In genomic region chr16:1464894-1465566, GRCh38 we compare ENCODE assay signal across 16 cellular contexts. TPM values are rescaled to one million over a fixed set of nuclear protein-coding genes. Genes with fewer than 3 reads are reported as not detected.
DNase-seq lines count a peak whose midpoint lies in the region; ATAC-seq and TF ChIP-seq lines count a peak whose summit lies in the region.
"Had no signal": no experiment of that assay in that cellular context is flagged by ENCODE, and none has a peak within 500 bp of the region (broad histone marks: within the 10 kb centered on the region; RNA-seq: fewer than 3 reads in every experiment).

No MANE protein-coding gene starts in this region.

- peaks cover 87% of the 10 kb centered on the region for H3K36me3 Mint-ChIP-seq in dendritic cell treated with granulocyte-macrophage colony-stimulating factor and Interleukin-4, amounts not matched to agents 40 ng/mL and 50 ng/mL, for 4 days (ENCODE audit: low read depth)
- no peaks in the 10 kb centered on the region for H3K36me3 Mint-ChIP-seq in neural progenitor cell

- peak; percentile 56 for DNase-seq in RWPE2 (ENCODE audit: low spot score)
- no peak for DNase-seq in neural progenitor cell (ENCODE audit: low spot score)
- DNase-seq in pons (ENCODE audit: low spot score) = no peak
- no peak for DNase-seq in glomerular visceral epithelial cell (ENCODE audit: extremely low spot score)
- no peak for DNase-seq in effector CD8-positive, alpha-beta T cell (lab: John Stamatoyannopoulos, UW)
- DNase-seq in DMS114 treated with DMSO at 0.1 percent for 48 hours (lab: John Stamatoyannopoulos, UW; ENCODE audit: unreplicated experiment) = no peak
- DNase-seq: ACHN; BE2C; Calu3; CD8-positive, alpha-beta T cell; DMS 273 treated with DMSO at 0.1 percent for 48 hours; H9 had no signal

- peak overlapping the region in 7 of 11 experiments; percentile 29 to 100 (median 98); a peak in 12 of 22 replicates for H3K27ac ChIP-seq in BLaER1 treated with 17β-estradiol and CSF1 and Interleukin-3, amounts not matched to agents 10 nM and 100 nM
- H3K27ac ChIP-seq in RWPE2 (ENCODE audit: poor library complexity, severe bottlenecking) = no peak overlapping the region
- H3K27ac ChIP-seq in neural progenitor cell = no peak overlapping the region

- intact Hi-C loops in dendritic cell treated with granulocyte-macrophage colony-stimulating factor and Interleukin-4, amounts not matched to agents 40 ng/mL and 50 ng/mL, for 4 days (cut with micrococcal nuclease) = no loop called here

- no peak overlapping the region for H3K4me3 Mint-ChIP-seq in dendritic cell treated with granulocyte-macrophage colony-stimulating factor and Interleukin-4, amounts not matched to agents 40 ng/mL and 50 ng/mL, for 4 days
- peak overlapping the region; percentile 41 for H3K4me3 Mint-ChIP-seq in neural progenitor cell
- H3K4me3 Mint-ChIP-seq: CD8-positive, alpha-beta T cell; H9 had no signal

- peaks cover 43% of the 10 kb centered on the region for H3K4me1 Mint-ChIP-seq in dendritic cell treated with granulocyte-macrophage colony-stimulating factor and Interleukin-4, amounts not matched to agents 40 ng/mL and 50 ng/mL, for 4 days (ENCODE audit: low read depth)
- H3K4me1 Mint-ChIP-seq in neural progenitor cell = peaks cover 4% of the 10 kb centered on the region
- H3K4me1 Mint-ChIP-seq: H9 had no signal

- H4K20me1 ChIP-seq in BLaER1 treated with 17β-estradiol and CSF1 and Interleukin-3, amounts not matched to agents 10 nM and 100 nM = peaks cover 0 to 100% (median 42%) of the 10 kb centered on the region in 11 experiments; a peak in 14 of 22 replicates
- peaks cover 9% of the 10 kb centered on the region for H4K20me1 ChIP-seq in neural progenitor cell (ENCODE audit: low read depth)

- no peaks in the 10 kb centered on the region for H3K27me3 Mint-ChIP-seq in dendritic cell treated with granulocyte-macrophage colony-stimulating factor and Interleukin-4, amounts not matched to agents 40 ng/mL and 50 ng/mL, for 4 days
- H3K27me3 Mint-ChIP-seq in neural progenitor cell (ENCODE audit: insufficient read depth, low read depth) = peaks cover 8% of the 10 kb centered on the region

- H2AFZ ChIP-seq in neural progenitor cell (replicated peaks) = no peak overlapping the region

- H3K4me1 ChIP-seq in BLaER1 treated with 17β-estradiol and CSF1 and Interleukin-3, amounts not matched to agents 10 nM and 100 nM = peaks cover 36 to 61% (median 54%) of the 10 kb centered on the region in 10 experiments
- H3K4me1 ChIP-seq in RWPE2 (ENCODE audit: insufficient read depth, poor library complexity, severe bottlenecking) = no peaks in the 10 kb centered on the region
- H3K4me1 ChIP-seq in neural progenitor cell = no peaks in the 10 kb centered on the region
- H3K4me1 ChIP-seq: BE2C had no signal

- H3K9ac ChIP-seq in BLaER1 treated with 17β-estradiol and CSF1 and Interleukin-3, amounts not matched to agents 10 nM and 100 nM = peak overlapping the region in 7 of 11 experiments; percentile 5 to 99 (median 35); a peak in 8 of 22 replicates
- no peak overlapping the region for H3K9ac ChIP-seq in neural progenitor cell

- H3K79me2 ChIP-seq in neural progenitor cell (ENCODE audit: low read depth) = peaks cover 34% of the 10 kb centered on the region

- H3K9me3 Mint-ChIP-seq in dendritic cell treated with granulocyte-macrophage colony-stimulating factor and Interleukin-4, amounts not matched to agents 40 ng/mL and 50 ng/mL, for 4 days = no peaks in the 10 kb centered on the region
- no peaks in the 10 kb centered on the region for H3K9me3 Mint-ChIP-seq in neural progenitor cell
- H3K9me3 Mint-ChIP-seq: CD8-positive, alpha-beta T cell; H9 had no signal

- no peaks in the 10 kb centered on the region for H3K27me3 ChIP-seq in BLaER1 treated with 17β-estradiol and CSF1 and Interleukin-3, amounts not matched to agents 10 nM and 100 nM
- H3K27me3 ChIP-seq in RWPE2 (ENCODE audit: insufficient read depth, poor library complexity, severe bottlenecking) (no peaks in the 10 kb centered on the region), neural progenitor cell (no peaks in the 10 kb centered on the region)
- H3K27me3 ChIP-seq: BE2C had no signal

- peaks cover 59 to 75% (median 66%) of the 10 kb centered on the region in 11 experiments for H3K36me3 ChIP-seq in BLaER1 treated with 17β-estradiol and CSF1 and Interleukin-3, amounts not matched to agents 10 nM and 100 nM
- H3K36me3 ChIP-seq in RWPE2 (ENCODE audit: low read depth) (no peaks in the 10 kb centered on the region), neural progenitor cell (no peaks in the 10 kb centered on the region)

- no peak overlapping the region for H3K4me3 ChIP-seq in BLaER1 treated with 17β-estradiol and CSF1 and Interleukin-3, amounts not matched to agents 10 nM and 100 nM
- H3K4me3 ChIP-seq in RWPE2 (ENCODE audit: severe bottlenecking) (no peak overlapping the region), neural progenitor cell (no peak overlapping the region)

- H3K9me3 ChIP-seq in BLaER1 treated with 17β-estradiol and CSF1 and Interleukin-3, amounts not matched to agents 10 nM and 100 nM (replicated peaks in 1 of 11) = no peaks in the 10 kb centered on the region
- H3K9me3 ChIP-seq in RWPE2 (ENCODE audit: severe bottlenecking) = no peaks in the 10 kb centered on the region
- H3K9me3 ChIP-seq in neural progenitor cell (ENCODE audit: low read depth) = no peaks in the 10 kb centered on the region
- H3K9me3 ChIP-seq: BE2C had no signal

- TF ChIP-seq CTCF in RWPE2 (IDR thresholded peaks at IDR 0.05; ENCODE audit: poor library complexity, severe bottlenecking) (no peak), neural progenitor cell (IDR thresholded peaks at IDR 0.05) (no peak)

- no peaks in the 10 kb centered on the region for H3F3A ChIP-seq in neural progenitor cell (ENCODE audit: low read depth)

- H3K4me2 ChIP-seq in BLaER1 treated with 17β-estradiol and CSF1 and Interleukin-3, amounts not matched to agents 10 nM and 100 nM = no peak overlapping the region
- no peak overlapping the region for H3K4me2 ChIP-seq in neural progenitor cell

- no peak for ATAC-seq in RWPE2 (ENCODE audit: low read depth)
- ATAC-seq: CD8-positive, alpha-beta T cell had no signal

- peak overlapping the region; percentile 33 for H3K27ac Mint-ChIP-seq in dendritic cell treated with granulocyte-macrophage colony-stimulating factor and Interleukin-4, amounts not matched to agents 40 ng/mL and 50 ng/mL, for 4 days
- H3K27ac Mint-ChIP-seq in neural progenitor cell = no peak overlapping the region
- H3K27ac Mint-ChIP-seq: CD8-positive, alpha-beta T cell had no signal

RNA-seq across cellular contexts. Expression of gene CLCN7, which starts 9.8 kb away (rescaled TPM):
- total RNA-seq in neural progenitor cell (ENCODE audit: low replicate concordance) = 11.5 and 33.4 TPM in 2 replicates

RNA-seq across cellular contexts. Expression of gene CCDC154, which starts 20.7 kb away (rescaled TPM):
- 0.28 TPM in 1 of 2 replicates, not detected in the other for total RNA-seq in neural progenitor cell (ENCODE audit: low replicate concordance)
- total RNA-seq: HT-29 had no signal

RNA-seq across cellular contexts. Expression of gene PTX4, which starts 23.7 kb away (rescaled TPM):
- total RNA-seq in neural progenitor cell (ENCODE audit: low replicate concordance) = not detected in 2 replicates
- total RNA-seq: Calu3; CD8-positive, alpha-beta T cell; H1; H9 had no signal

RNA-seq across cellular contexts. Expression of gene TELO2, which starts 28.1 kb away (rescaled TPM):
- 18.3 and 58.4 TPM in 2 replicates for total RNA-seq in neural progenitor cell (ENCODE audit: low replicate concordance)

RNA-seq across cellular contexts. Expression of gene PERCC1, which starts 34.2 kb away (rescaled TPM):
- 1.1 TPM in 1 of 2 replicates, not detected in the other for total RNA-seq in neural progenitor cell (ENCODE audit: low replicate concordance)
- total RNA-seq: Calu3, H1, H9, HT-29 had no signal

Comparison
In these comparisons a context has a peak if more than half of its experiments do, and no peak if none do; other contexts are left out.
1. H3K27ac ChIP-seq: peak in BLaER1 treated with 17β-estradiol and CSF1 and Interleukin-3, amounts not matched to agents 10 nM and 100 nM (7 of 11); none in RWPE2 (single experiment) and neural progenitor cell (single experiment).